8 cellular contexts compared by ENCODE assay signal in the genomic region with DNA sequence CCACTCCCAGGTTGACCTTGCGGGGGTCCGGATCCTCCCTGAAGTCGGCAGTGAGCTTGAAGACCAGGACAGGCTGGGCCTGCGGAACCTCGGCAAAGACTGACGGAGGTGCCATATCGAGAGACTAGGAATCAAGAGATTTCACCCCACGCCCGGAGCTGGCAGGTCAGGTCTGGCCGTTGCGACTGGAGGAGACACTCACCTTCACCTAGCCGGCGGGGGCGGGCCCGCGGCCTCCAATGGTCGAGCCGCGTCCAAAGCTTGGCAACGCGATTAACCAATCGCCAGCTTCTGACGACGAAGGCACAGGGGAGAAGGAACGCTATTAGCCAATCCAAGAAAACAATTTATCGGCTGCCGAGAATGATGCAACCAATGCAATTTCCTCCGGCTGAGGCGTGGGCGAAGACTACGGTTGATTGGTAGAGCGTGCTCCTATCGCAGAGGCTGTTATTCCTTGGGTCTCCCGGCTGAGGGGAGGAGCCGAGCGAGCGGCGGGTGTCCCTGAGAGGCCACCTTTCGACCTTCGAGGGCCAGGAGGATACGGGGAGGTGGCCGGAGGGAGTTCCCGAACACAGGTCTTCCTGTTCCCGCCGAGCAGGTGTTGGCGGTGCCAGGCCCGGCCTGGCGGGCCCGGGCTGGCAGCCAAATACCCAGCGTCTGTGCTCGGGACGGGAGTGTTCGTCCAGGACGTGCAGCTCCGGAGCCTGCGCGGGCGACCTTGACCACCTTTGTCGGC. TPM values are rescaled to one million over a fixed set of nuclear protein-coding genes. Genes with fewer than 3 reads are reported as not detected.
DNase-seq lines count a peak whose midpoint lies in the region; ATAC-seq, FAIRE-seq and TF ChIP-seq lines count a peak whose summit lies in the region.

TSS of gene GOT1 (minus strand) at position 174 of the 739 bp plus-strand sequence. CDS start at position 115, 59 bp downstream.

- peak within 1 kb of the TSS; percentile 92 for H3K9ac ChIP-seq in adipocyte (ENCODE audit: low read length)

- FAIRE-seq in pancreas (lab: Jason Lieb, UNC), result peak; percentile 98

- ATAC-seq in HG02798 (IDR thresholded peaks at IDR 0.05; ENCODE audit: poor library complexity, unreplicated experiment) (peak; percentile 97), Right ventricle myocardium superior (ENCODE audit: poor library complexity) (peak; percentile 92), pancreas (peak; percentile 95 to 98 (median 96))

- intact Hi-C loops in Right ventricle myocardium superior (cut with DNase I), result loop anchor here (5.0 to 10.0 kb wide), 2 partner anchors 38 to 274 kb away; no protein-coding TSS in a partner anchor
- intact Hi-C loops in pancreas (cut with DNase I), result no loop called here

- H3K4me1 ChIP-seq in adipocyte (ENCODE audit: control insufficient read depth, insufficient read depth, low read length) (peaks cover 19% of the 10 kb centered on the region), pancreas (peaks cover 15 to 24% (median 16%) of the 10 kb centered on the region in 3 donors), tibial nerve (peaks cover 0 to 21% (median 9%) of the 10 kb centered on the region in 4 donors)

- peak; percentile 96 for DNase-seq in NCI-H1436 (lab: John Stamatoyannopoulos, UW)
- DNase-seq in T follicular helper cell (ENCODE audit: low read depth), result peak; percentile 89
- peak; percentile 99 for DNase-seq in adipocyte (ENCODE audit: low read depth)
- peak; percentile 96 for DNase-seq in Right ventricle myocardium superior
- peak; percentile 95 to 98 (median 98) for DNase-seq in pancreas
- peak; percentile 88 to 93 for DNase-seq in tibial nerve (ENCODE audit: low spot score in 2 of 2)

- H3K27ac ChIP-seq in pancreas (peak within 1 kb of the TSS; percentile 90 to 97 (median 92)), tibial nerve (peak within 1 kb of the TSS; percentile 66 to 91 (median 88))

- TF ChIP-seq POLR2A in tibial nerve (IDR thresholded peaks at IDR 0.05), result peak; percentile 62 to 73

- 0% methylated on average over 58 to 59 of the region's 59 CpGs for WGBS in pancreas, 2 donors
- WGBS in tibial nerve, 2 donors, result 1% methylated on average over 35 to 36 of the region's 59 CpGs

- TF ChIP-seq CTCF in GM12875 (IDR thresholded peaks at IDR 0.05; ENCODE audit: borderline replicate concordance, insufficient read depth, low read depth, low read length), result no peak
- no peak for TF ChIP-seq CTCF in pancreas (IDR thresholded peaks at IDR 0.05)
- TF ChIP-seq CTCF in tibial nerve (IDR thresholded peaks at IDR 0.05), result peak in 2 of 5 experiments; percentile 37 to 66

- peak within 1 kb of the TSS; percentile 70 for H3K4me3 ChIP-seq in GM12875 (ENCODE audit: low read depth, low read length)
- peak within 1 kb of the TSS; percentile 93 for H3K4me3 ChIP-seq in adipocyte (ENCODE audit: low read length)
- H3K4me3 ChIP-seq in pancreas, result peak within 1 kb of the TSS; percentile 63 to 88 (median 68)
- peak within 1 kb of the TSS; percentile 63 to 85 (median 71) for H3K4me3 ChIP-seq in tibial nerve

- no peaks in the 10 kb centered on the region for H3K27me3 ChIP-seq in adipocyte (replicated peaks; ENCODE audit: control insufficient read depth, insufficient read depth, low read length)
- no peaks in the 10 kb centered on the region for H3K27me3 ChIP-seq in pancreas
- no peaks in the 10 kb centered on the region for H3K27me3 ChIP-seq in tibial nerve

- TF ChIP-seq EP300 in tibial nerve (IDR thresholded peaks at IDR 0.05), result peak; percentile 86 to 90

- H3K36me3 ChIP-seq in adipocyte (ENCODE audit: control insufficient read depth, insufficient read depth, low read length, severe bottlenecking), result peaks cover 3% of the 10 kb centered on the region
- H3K36me3 ChIP-seq in pancreas, result no peaks in the 10 kb centered on the region
- peaks cover 0 to 17% (median 0%) of the 10 kb centered on the region in 3 donors for H3K36me3 ChIP-seq in tibial nerve

- no peaks in the 10 kb centered on the region for H3K9me3 ChIP-seq in adipocyte (ENCODE audit: control insufficient read depth, low read length)
- H3K9me3 ChIP-seq in pancreas, result no peaks in the 10 kb centered on the region
- H3K9me3 ChIP-seq in tibial nerve, result no peaks in the 10 kb centered on the region

RNA-seq across cellular contexts. Expression of gene GOT1, which starts in this region (rescaled TPM):
- total RNA-seq in Right ventricle myocardium superior (516 TPM), pancreas (10 to 100 TPM in 4 of 6 donors, 1 to 10 TPM in 2; 8.0 to 34.0 (median 14.1) TPM), tibial nerve (10 to 100 TPM in 3 of 4 donors, 1 to 10 TPM in 1; 8.6 to 19.9 (median 12.1) TPM)
- polyA plus RNA-seq in pancreas, result 10 to 100 TPM in 1 of 2 donors, 1 to 10 TPM in 1; 9.6 to 27.1 TPM

Comparison
In these comparisons a context has a peak if more than half of its experiments do, and no peak if none do; other contexts are left out.
1. Peak in every context shown above with its lines: DNase-seq, ATAC-seq, H3K4me3 ChIP-seq and H3K27ac ChIP-seq.
2. RNA of gene GOT1 (total RNA-seq): 516 TPM in Right ventricle myocardium superior (single experiment); 8.0 to 34.0 TPM in pancreas and 8.6 to 19.9 TPM in tibial nerve; every median in the first group is over 10 times any median in the second.